ENCODE assay signal across 1 cellular context in genomic region chr6:7341989-7342742, GRCh38.
TF ChIP-seq lines count a peak whose summit lies in the region.

No MANE protein-coding gene starts in this region.

TF ChIP-seq in HepG2, 621 proteins besides CTCF, POLR2A, EP300 and RAD21 (continued from another document and continues in another):
- no peak for TF ChIP-seq ZNF770 (CRISPR knock-in tag; IDR thresholded peaks at IDR 0.05)
- no peak for TF ChIP-seq ARID2 (CRISPR knock-in tag; IDR thresholded peaks at IDR 0.05; ENCODE audit: borderline replicate concordance)
- no peak for TF ChIP-seq ZNF496 (CRISPR knock-in tag; IDR thresholded peaks at IDR 0.05; ENCODE audit: insufficient replicate concordance)
- TF ChIP-seq HOMEZ (CRISPR knock-in tag; IDR thresholded peaks at IDR 0.05; ENCODE audit: low read depth) = peak; percentile 32; the same call in 1 of the 2 replicates
- TF ChIP-seq NR2C2 (CRISPR knock-in tag; IDR thresholded peaks at IDR 0.05; ENCODE audit: borderline replicate concordance) = no peak
- no peak for TF ChIP-seq ZNF598 (CRISPR knock-in tag; IDR thresholded peaks at IDR 0.05; ENCODE audit: borderline replicate concordance)
- TF ChIP-seq ZNF720 (CRISPR knock-in tag; IDR thresholded peaks at IDR 0.05) = no peak
- TF ChIP-seq KDM5A (IDR thresholded peaks at IDR 0.05; ENCODE audit: borderline replicate concordance, low read length) = no peak
- no peak for TF ChIP-seq TCF12 (IDR thresholded peaks at IDR 0.05)
- no peak for TF ChIP-seq TCF12 (CRISPR knock-in tag; IDR thresholded peaks at IDR 0.05)
- TF ChIP-seq SETDB1 (CRISPR knock-in tag; IDR thresholded peaks at IDR 0.05; ENCODE audit: borderline replicate concordance) = no peak
- no peak for TF ChIP-seq ARHGAP35 (CRISPR knock-in tag; IDR thresholded peaks at IDR 0.05; ENCODE audit: borderline replicate concordance)
- no peak for TF ChIP-seq ATM (IDR thresholded peaks at IDR 0.05; ENCODE audit: borderline replicate concordance)
- no peak; the same call in 1 of the 2 replicates for TF ChIP-seq ZFP91 (CRISPR knock-in tag; IDR thresholded peaks at IDR 0.05; ENCODE audit: borderline replicate concordance)
- TF ChIP-seq SALL2 (CRISPR knock-in tag; IDR thresholded peaks at IDR 0.05) = no peak
- no peak for TF ChIP-seq ZNF772 (CRISPR knock-in tag; IDR thresholded peaks at IDR 0.05)
- TF ChIP-seq ZFP36 (IDR thresholded peaks at IDR 0.05; ENCODE audit: borderline replicate concordance, low read depth, low read length, partially characterized antibody) = peak; percentile 67
- TF ChIP-seq TARDBP (CRISPR knock-in tag; IDR thresholded peaks at IDR 0.05) = no peak
- no peak for TF ChIP-seq CBFB (CRISPR knock-in tag; IDR thresholded peaks at IDR 0.05)
- TF ChIP-seq AKNA (CRISPR knock-in tag; IDR thresholded peaks at IDR 0.05; ENCODE audit: borderline replicate concordance) = no peak
- TF ChIP-seq PAF1 (CRISPR knock-in tag; IDR thresholded peaks at IDR 0.05) = no peak
- peak; percentile 55; the same call in 1 of the 2 replicates for TF ChIP-seq ZBTB33 (CRISPR knock-in tag; IDR thresholded peaks at IDR 0.05)
- no peak for TF ChIP-seq ZXDC (CRISPR knock-in tag; IDR thresholded peaks at IDR 0.05)
- no peak for TF ChIP-seq ZNF329 (CRISPR knock-in tag; IDR thresholded peaks at IDR 0.05; ENCODE audit: low read depth)
- TF ChIP-seq ARNT2 (CRISPR knock-in tag; IDR thresholded peaks at IDR 0.05; ENCODE audit: low read depth) = no peak
- TF ChIP-seq NAIF1 (CRISPR knock-in tag; IDR thresholded peaks at IDR 0.05; ENCODE audit: borderline replicate concordance) = no peak
- TF ChIP-seq ZNF331 (CRISPR knock-in tag; IDR thresholded peaks at IDR 0.05) = peak; percentile 68; the same call in 1 of the 2 replicates
- TF ChIP-seq JUNB (CRISPR knock-in tag; IDR thresholded peaks at IDR 0.05; ENCODE audit: borderline replicate concordance) = peak; percentile 94
- TF ChIP-seq ZNF333 (CRISPR knock-in tag; IDR thresholded peaks at IDR 0.05; ENCODE audit: borderline replicate concordance) = no peak
- TF ChIP-seq ZNF639 (CRISPR knock-in tag; conservative IDR thresholded peaks at IDR 0.05) = no peak
- TF ChIP-seq ZBTB2 (CRISPR knock-in tag; IDR thresholded peaks at IDR 0.05; ENCODE audit: low read depth) = no peak
- TF ChIP-seq ARID3A (IDR thresholded peaks at IDR 0.05; ENCODE audit: low read depth, low read length) = no peak
- TF ChIP-seq MEIS1 (CRISPR knock-in tag; IDR thresholded peaks at IDR 0.05; ENCODE audit: borderline replicate concordance) = peak; percentile 62; the same call in 1 of the 2 replicates
- TF ChIP-seq KLF13 (CRISPR knock-in tag; IDR thresholded peaks at IDR 0.05) = no peak
- TF ChIP-seq ZNF605 (CRISPR knock-in tag; IDR thresholded peaks at IDR 0.05) = peak; percentile 51; the same call in 1 of the 2 replicates
- no peak for TF ChIP-seq ZNF432 (CRISPR knock-in tag; IDR thresholded peaks at IDR 0.05; ENCODE audit: borderline replicate concordance)
- TF ChIP-seq TBP (CRISPR knock-in tag; IDR thresholded peaks at IDR 0.05) = no peak
- no peak for TF ChIP-seq AKAP8 (CRISPR knock-in tag; IDR thresholded peaks at IDR 0.05)
